Comparison of ENCODE assay signal across 12 cellular contexts in the genomic region with DNA sequence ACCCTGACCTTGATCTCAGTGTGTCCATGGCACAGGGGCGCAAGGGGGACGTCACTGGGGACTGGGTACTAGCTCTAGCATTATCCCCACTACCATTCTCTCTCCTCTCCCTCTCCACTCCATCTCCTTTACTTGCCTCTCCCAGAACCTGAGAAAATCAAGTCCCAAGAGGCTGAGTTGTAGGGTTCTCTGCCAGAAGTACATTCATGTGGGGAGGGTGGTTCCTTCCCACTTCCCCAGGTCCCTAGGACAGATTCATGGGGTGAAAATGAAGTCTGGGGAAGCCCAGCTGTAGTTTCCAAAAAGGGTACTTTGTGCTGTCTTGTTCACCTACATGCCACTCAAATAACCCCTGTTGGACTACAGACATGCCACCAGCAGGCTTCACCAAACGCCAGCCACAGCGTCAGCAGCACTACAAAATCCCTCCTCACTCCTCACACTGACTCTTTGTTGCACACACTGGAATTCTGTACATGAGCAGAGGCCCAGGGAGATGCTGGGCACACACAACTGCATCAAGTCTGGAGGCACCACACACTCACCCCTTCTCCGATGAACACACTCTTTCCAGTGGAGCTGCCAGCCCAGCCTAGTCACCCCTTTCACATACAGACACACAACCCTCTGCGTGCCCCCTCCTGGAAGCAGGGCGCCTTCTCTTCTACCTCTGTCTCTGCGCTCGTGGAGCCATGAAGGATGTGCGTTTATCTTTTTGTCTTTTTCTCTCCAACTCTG. TPM values are rescaled to one million over a fixed set of nuclear protein-coding genes. Genes with fewer than 3 reads are reported as not detected.
DNase-seq lines count a peak whose midpoint lies in the region; ATAC-seq, FAIRE-seq and TF ChIP-seq lines count a peak whose summit lies in the region.
"Had no signal": no experiment of that assay in that cellular context is flagged by ENCODE, and none has a peak within 500 bp of the region (broad histone marks: within the 10 kb centered on the region; RNA-seq: fewer than 3 reads in every experiment).

No MANE protein-coding gene starts in this region.

- TF ChIP-seq RAD21 in SK-N-SH (IDR thresholded peaks at IDR 0.05; ENCODE audit: low read length) = no peak

- H3K4me1 Mint-ChIP-seq in activated naive CD8-positive, alpha-beta T cell treated with anti-CD3 and anti-CD28 coated beads for 36 hours = peaks cover 57% of the 10 kb centered on the region
- H3K4me1 Mint-ChIP-seq in immature natural killer cell = peaks cover 36 to 39% of the 10 kb centered on the region in 2 donors

- H2AFZ ChIP-seq in SK-N-SH (ENCODE audit: low read depth) = no peak overlapping the region

- FAIRE-seq in small intestine (lab: Jason Lieb, UNC) = no peak

- TF ChIP-seq CTCF in SK-N-SH (IDR thresholded peaks at IDR 0.05) (no peak), suprapubic skin (IDR thresholded peaks at IDR 0.05) (no peak)

- peak overlapping the region; percentile 11 for H3K4me3 Mint-ChIP-seq in activated naive CD8-positive, alpha-beta T cell treated with anti-CD3 and anti-CD28 coated beads for 36 hours
- H3K4me3 Mint-ChIP-seq in immature natural killer cell = peak overlapping the region in 1 of 5 donors; percentile 44

- H3K4me3 ChIP-seq in SK-N-SH (ENCODE audit: low read depth in 2 of 2, low read length in 1 of 2) (no peak overlapping the region), suprapubic skin (peak overlapping the region; percentile 10), small intestine (ENCODE audit: low read depth in 1 of 2, low read length in 2 of 2) (no peak overlapping the region)
- H3K4me3 ChIP-seq: mucosa of descending colon had no signal

- TF ChIP-seq POLR2A in suprapubic skin (IDR thresholded peaks at IDR 0.05) = no peak

- POLR2A ChIA-PET in SK-N-SH (lab: Yijun Ruan, JAX) = no interaction called here

- peaks cover 10% of the 10 kb centered on the region for H3K36me3 Mint-ChIP-seq in activated naive CD8-positive, alpha-beta T cell treated with anti-CD3 and anti-CD28 coated beads for 36 hours
- peaks cover 0 to 5% (median 0%) of the 10 kb centered on the region in 3 donors for H3K36me3 Mint-ChIP-seq in immature natural killer cell

- DNase-seq in SK-N-SH (no peak), immature natural killer cell (no peak), suprapubic skin (ENCODE audit: low spot score in 2 of 2) (no peak), small intestine (no peak)
- DNase-seq in activated naive CD8-positive, alpha-beta T cell treated with anti-CD3 and anti-CD28 coated beads for 36 hours = no peak
- DNase-seq: NCI-H1092; stimulated activated CD4-positive, alpha-beta T cell treated with anti-CD3 and anti-CD28 coated beads, Interleukin-2, amount 100 ng/mL, for 48 hours had no signal

- H3K9me3 ChIP-seq in SK-N-SH (no peaks in the 10 kb centered on the region), suprapubic skin (no peaks in the 10 kb centered on the region), small intestine (ENCODE audit: control insufficient read depth, low read depth) (no peaks in the 10 kb centered on the region)
- H3K9me3 ChIP-seq: mucosa of descending colon had no signal

- no peaks in the 10 kb centered on the region for H3K27me3 Mint-ChIP-seq in activated naive CD8-positive, alpha-beta T cell treated with anti-CD3 and anti-CD28 coated beads for 36 hours
- peaks cover 3 to 13% (median 5%) of the 10 kb centered on the region in 3 donors for H3K27me3 Mint-ChIP-seq in immature natural killer cell (ENCODE audit: low read depth in 3 of 3)

- no peaks in the 10 kb centered on the region for H3K9me3 Mint-ChIP-seq in activated naive CD8-positive, alpha-beta T cell treated with anti-CD3 and anti-CD28 coated beads for 36 hours
- no peaks in the 10 kb centered on the region for H3K9me3 Mint-ChIP-seq in immature natural killer cell

- peak overlapping the region; percentile 99 for H3K27ac ChIP-seq in SK-N-SH (ENCODE audit: low read depth in 2 of 2, low read length in 1 of 2)
- peak overlapping the region; percentile 99 for H3K27ac ChIP-seq in suprapubic skin
- no peak overlapping the region for H3K27ac ChIP-seq in small intestine (ENCODE audit: low read depth in 1 of 2, low read length in 1 of 2)

- H3K27ac Mint-ChIP-seq in activated naive CD8-positive, alpha-beta T cell treated with anti-CD3 and anti-CD28 coated beads for 36 hours = peak overlapping the region; percentile 87
- H3K27ac Mint-ChIP-seq in immature natural killer cell = peak overlapping the region in 5 of 6 donors; percentile 61 to 74 (median 65)

- no peak overlapping the region for H3K9ac ChIP-seq in SK-N-SH

- ATAC-seq in SK-N-SH treated with all-trans-retinoic acid at 6 μM for 48 hours = no peak
- no peak for ATAC-seq in HG02759 (IDR thresholded peaks at IDR 0.05; ENCODE audit: unreplicated experiment)
- ATAC-seq in HG02588 (IDR thresholded peaks at IDR 0.05; ENCODE audit: unreplicated experiment) = no peak
- ATAC-seq: mucosa of descending colon, Right ventricle myocardium inferior had no signal

- no peaks in the 10 kb centered on the region for H3K27me3 ChIP-seq in SK-N-SH (ENCODE audit: insufficient read depth)
- no peaks in the 10 kb centered on the region for H3K27me3 ChIP-seq in suprapubic skin
- H3K27me3 ChIP-seq in small intestine (ENCODE audit: control insufficient read depth in 2 of 2, insufficient read depth in 2 of 2, low read length in 2 of 2) = no peaks in the 10 kb centered on the region

- CTCF ChIA-PET in SK-N-SH (lab: Yijun Ruan, JAX) = interaction anchor here (0.8 to 1.1 kb wide), 4 partner anchors 12 to 27 kb away, joined by 3 to 4 read pairs (median 4); no protein-coding TSS in a partner anchor

- H3K4me2 ChIP-seq in SK-N-SH = peak overlapping the region; percentile 80; the same call in 1 of the 2 replicates

- H4K20me1 ChIP-seq in SK-N-SH (ENCODE audit: insufficient read depth) = no peaks in the 10 kb centered on the region

- peaks cover under 1% of the 10 kb centered on the region; the same call in 1 of the 2 replicates for H3K79me2 ChIP-seq in SK-N-SH (ENCODE audit: insufficient read depth)

- 94% methylated on average over 10 of the region's 10 CpGs for WGBS in SK-N-SH (ENCODE audit: low lambda C conversion rate)
- WGBS in suprapubic skin = 38% methylated on average over 10 of the region's 10 CpGs
- 82 to 89% (median 87%) methylated on average over 10 of the region's 10 CpGs for WGBS in small intestine, 3 donors

- TF ChIP-seq EP300 in SK-N-SH (IDR thresholded peaks at IDR 0.05; ENCODE audit: borderline replicate concordance in 1 of 2, low read depth in 1 of 2, low read length in 1 of 2) (no peak), suprapubic skin (IDR thresholded peaks at IDR 0.05) (no peak)

- H3K36me3 ChIP-seq in SK-N-SH (replicated peaks in 1 of 2; ENCODE audit: control insufficient read depth in 1 of 2, insufficient read depth in 2 of 2, low read length in 1 of 2) (peaks cover 0 to 8% of the 10 kb centered on the region in 2 experiments), suprapubic skin (peaks cover 15% of the 10 kb centered on the region), small intestine (ENCODE audit: control insufficient read depth in 2 of 2, insufficient read depth in 2 of 2, low read length in 2 of 2) (no peaks in the 10 kb centered on the region)

- H3K4me1 ChIP-seq in SK-N-SH (ENCODE audit: control insufficient read depth in 1 of 2, insufficient read depth in 2 of 2, low read depth in 1 of 2, low read length in 1 of 2) (peaks cover 41 to 51% of the 10 kb centered on the region in 2 experiments), suprapubic skin (peaks cover 95% of the 10 kb centered on the region), small intestine (ENCODE audit: control insufficient read depth in 2 of 2, insufficient read depth in 1 of 2, low read depth in 1 of 2, low read length in 1 of 2) (peaks cover 0 to 3% of the 10 kb centered on the region in 2 donors)

- peaks cover 34% of the 10 kb centered on the region for H3F3A ChIP-seq in SK-N-SH (replicated peaks; ENCODE audit: insufficient read depth)

- no peaks in the 10 kb centered on the region for H3K9me2 ChIP-seq in SK-N-SH

RNA-seq across cellular contexts. Expression of a gene that starts 6.9 kb away (rescaled TPM):
- polyA plus RNA-seq in SK-N-SH (2012; rRNA removed) (35.0 and 36.6 TPM in 2 replicates), immature natural killer cell (10 to 100 TPM in 1 of 3 donors, 1 to 10 TPM in 2; 2.9 to 10.1 (median 4.7) TPM), small intestine (1 to 10 TPM in 1 of 3 donors, under 1 TPM in 1, not detected in 1; 0.54 to 7.1 TPM)
- polyA plus RNA-seq in SK-N-SH (2012; cell fraction: cytosol; rRNA removed) = 20.6 and 30.6 TPM in 2 replicates
- polyA plus RNA-seq in SK-N-SH (2012; cell fraction: nucleus; rRNA removed) = 67.2 and 75.5 TPM in 2 replicates
- total RNA-seq in activated naive CD8-positive, alpha-beta T cell treated with anti-CD3 and anti-CD28 coated beads for 36 hours = 10 to 100 TPM; 22.7 to 26.0 TPM
- total RNA-seq in suprapubic skin = 100 to 1,000 TPM; 140 to 198 (median 172) TPM

RNA-seq across cellular contexts. Expression of a gene that starts 18.0 kb away (rescaled TPM):
- polyA plus RNA-seq in SK-N-SH (2012; rRNA removed) (0.25 and 0.31 TPM in 2 replicates), immature natural killer cell (100 to 1,000 TPM; 289 to 390 (median 389) TPM), small intestine (1 to 10 TPM; 1.8 to 7.3 (median 2.7) TPM)
- polyA plus RNA-seq in SK-N-SH (2012; cell fraction: cytosol; rRNA removed) = 0.03 and 0.16 TPM in 2 replicates
- 2.4 and 2.5 TPM in 2 replicates for polyA plus RNA-seq in SK-N-SH (2012; cell fraction: nucleus; rRNA removed)
- total RNA-seq in activated naive CD8-positive, alpha-beta T cell treated with anti-CD3 and anti-CD28 coated beads for 36 hours = 100 to 1,000 TPM; 102 to 105 TPM
- total RNA-seq in suprapubic skin = 10 to 100 TPM in 1 of 4 donors, 1 to 10 TPM in 3; 2.9 to 29.1 (median 6.8) TPM

RNA-seq across cellular contexts. Expression of a gene that starts 43.0 kb away (rescaled TPM):
- polyA plus RNA-seq in SK-N-SH (2012; rRNA removed) (6.9 and 8.6 TPM in 2 replicates), immature natural killer cell (under 1 TPM in 1 of 3 donors, not detected in 2; 0.53 TPM), small intestine (10 to 100 TPM in 2 of 3 donors, 1 to 10 TPM in 1; 8.0 to 36.7 (median 14.3) TPM)
- 2.3 and 4.0 TPM in 2 replicates for polyA plus RNA-seq in SK-N-SH (2012; cell fraction: cytosol; rRNA removed)
- polyA plus RNA-seq in SK-N-SH (2012; cell fraction: nucleus; rRNA removed) = 27.7 and 28.7 TPM in 2 replicates
- total RNA-seq in activated naive CD8-positive, alpha-beta T cell treated with anti-CD3 and anti-CD28 coated beads for 36 hours = 10 to 100 TPM; 66.3 to 67.7 TPM
- total RNA-seq in suprapubic skin = 10 to 100 TPM in 1 of 4 donors, 1 to 10 TPM in 3; 5.7 to 10.6 (median 6.1) TPM

RNA-seq across cellular contexts. Expression of a gene that starts 44.3 kb away (rescaled TPM):
- polyA plus RNA-seq in SK-N-SH (2012; rRNA removed) = 32.2 and 45.4 TPM in 2 replicates
- 3.9 and 5.2 TPM in 2 replicates for polyA plus RNA-seq in SK-N-SH (2012; cell fraction: cytosol; rRNA removed)
- polyA plus RNA-seq in SK-N-SH (2012; cell fraction: nucleus; rRNA removed) = 305 and 362 TPM in 2 replicates
- 10 to 100 TPM; 11.8 to 11.9 TPM for total RNA-seq in activated naive CD8-positive, alpha-beta T cell treated with anti-CD3 and anti-CD28 coated beads for 36 hours
- 1 to 10 TPM in 2 of 3 donors, under 1 TPM in 1; 0.85 to 3.8 (median 2.6) TPM for polyA plus RNA-seq in immature natural killer cell
- total RNA-seq in suprapubic skin = 100 to 1,000 TPM in 1 of 4 donors, 10 to 100 TPM in 3; 35.6 to 175 (median 56.7) TPM
- polyA plus RNA-seq in small intestine = 10 to 100 TPM; 12.9 to 56.4 (median 20.5) TPM

RNA-seq across cellular contexts. Expression of a gene that starts 44.5 kb away (rescaled TPM):
- polyA plus RNA-seq in SK-N-SH (2012; rRNA removed) (14.6 and 21.8 TPM in 2 replicates), immature natural killer cell (1 to 10 TPM; 2.0 to 5.1 (median 2.6) TPM), small intestine (1 to 10 TPM; 2.9 to 9.3 (median 4.9) TPM)
- 7.9 and 10.3 TPM in 2 replicates for polyA plus RNA-seq in SK-N-SH (2012; cell fraction: cytosol; rRNA removed)
- polyA plus RNA-seq in SK-N-SH (2012; cell fraction: nucleus; rRNA removed) = 41.0 and 89.7 TPM in 2 replicates
- 10 to 100 TPM; 34.9 to 42.8 TPM for total RNA-seq in activated naive CD8-positive, alpha-beta T cell treated with anti-CD3 and anti-CD28 coated beads for 36 hours
- total RNA-seq in suprapubic skin = 10 to 100 TPM in 3 of 4 donors, 1 to 10 TPM in 1; 5.9 to 38.9 (median 15.2) TPM

Comparison
In these comparisons a context has a peak if more than half of its experiments do, and no peak if none do; other contexts are left out.
1. H3K27ac ChIP-seq: peak in SK-N-SH (2 of 2) and suprapubic skin (single experiment); none in small intestine (0 of 2).
2. RNA of a gene that starts 18.0 kb away (polyA plus RNA-seq): 289 to 390 TPM in immature natural killer cell; 1.8 to 7.3 TPM in small intestine and 0.03 to 2.5 TPM in SK-N-SH; every median in the first group is over 10 times any median in the second.